In the genomic region with DNA sequence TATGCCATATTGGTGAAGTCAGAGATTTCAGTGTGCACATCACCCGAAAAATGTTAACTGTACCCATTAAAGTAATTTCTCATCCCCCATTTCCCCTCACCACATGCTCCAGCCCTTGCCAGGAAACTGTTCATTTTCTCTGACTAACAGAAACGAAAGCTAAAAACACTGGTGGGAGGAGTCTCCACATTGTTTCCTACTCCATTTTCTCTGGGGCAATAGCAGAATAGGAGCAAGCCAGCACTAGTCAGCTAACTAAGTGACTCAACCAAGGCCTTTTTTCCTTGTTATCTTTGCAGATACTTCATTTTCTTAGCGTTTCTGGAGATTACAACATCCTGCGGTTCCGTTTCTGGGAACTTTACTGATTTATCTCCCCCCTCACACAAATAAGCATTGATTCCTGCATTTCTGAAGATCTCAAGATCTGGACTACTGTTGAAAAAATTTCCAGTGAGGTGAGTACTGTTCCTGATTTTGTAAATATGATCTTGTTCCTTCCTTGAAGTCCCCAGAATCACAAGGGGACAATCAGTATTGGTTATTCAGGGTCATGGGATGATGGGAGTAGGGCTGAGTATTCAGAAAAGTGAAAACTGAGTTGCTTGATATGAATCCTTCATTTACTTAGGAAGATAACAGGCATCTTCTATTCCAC, we compare ENCODE assay signal across 8 cellular contexts. TPM values are rescaled to one million over a fixed set of nuclear protein-coding genes. Genes with fewer than 3 reads are reported as not detected.
DNase-seq lines count a peak whose midpoint lies in the region; ATAC-seq and TF ChIP-seq lines count a peak whose summit lies in the region.

TSS of gene IFI16 (plus strand) at position 204 of the 658 bp plus-strand sequence. CDS start 4,774 bp downstream, outside the sequence.

- no peaks in the 10 kb centered on the region for H3K9me3 ChIP-seq in Caco-2

- ATAC-seq in GM21576 (IDR thresholded peaks at IDR 0.05; ENCODE audit: unreplicated experiment): peak; percentile 49

- peak within 1 kb of the TSS; percentile 95 for H3K4me3 Mint-ChIP-seq in stimulated activated naive CD8-positive, alpha-beta T cell treated with anti-CD3 and anti-CD28 coated beads, Interleukin-15, Interleukin-2, amounts not matched to agents 100 ng/mL and 50 ng/mL, for 24 hours
- H3K4me3 Mint-ChIP-seq in Caco-2 (ENCODE audit: unreplicated experiment): no peak within 1 kb of the TSS

- TF ChIP-seq CTCF in WI38 (IDR thresholded peaks at IDR 0.05; ENCODE audit: low read depth, low read length) (no peak), dorsolateral prefrontal cortex (IDR thresholded peaks at IDR 0.05 in 54 of 56, conservative IDR thresholded peaks at IDR 0.05 in 2 of 56; ENCODE audit: low read depth in 1 of 56, partially characterized antibody in 56 of 56) (peak in 1 of 56 donors; percentile 15), Caco-2 (IDR thresholded peaks at IDR 0.05; ENCODE audit: insufficient read depth in 1 of 2, low read depth in 1 of 2, low read length in 1 of 2, severe bottlenecking in 1 of 2, unreplicated experiment in 1 of 2) (no peak)

- CTCF ChIA-PET in Caco-2 (lab: Charles Lee): no interaction called here

- no TSS peak for BruUV-seq in Caco-2 (replicated peaks; lab: Mats Ljungman, UMichigan)

- peaks cover 72% of the 10 kb centered on the region for H3K4me1 Mint-ChIP-seq in stimulated activated naive CD8-positive, alpha-beta T cell treated with anti-CD3 and anti-CD28 coated beads, Interleukin-15, Interleukin-2, amounts not matched to agents 100 ng/mL and 50 ng/mL, for 24 hours (ENCODE audit: low read depth)
- H3K4me1 Mint-ChIP-seq in Caco-2 (ENCODE audit: low read depth, unreplicated experiment): no peaks in the 10 kb centered on the region

- H3K36me3 ChIP-seq in Caco-2 (ENCODE audit: control insufficient read depth, insufficient read depth, low read length): no peaks in the 10 kb centered on the region

- H3K4me1 ChIP-seq in Caco-2: no peaks in the 10 kb centered on the region

- POLR2A ChIA-PET in Caco-2 (lab: Charles Lee): no interaction called here

- H3K27ac ChIP-seq in dorsolateral prefrontal cortex: peak within 1 kb of the TSS; percentile 18 to 93 (median 82)

- H3K4me3 ChIP-seq in WI38 (ENCODE audit: low read depth, low read length) (peak within 1 kb of the TSS; percentile 75), dorsolateral prefrontal cortex (peak within 1 kb of the TSS; percentile 24 to 69 (median 55)), Caco-2 (ENCODE audit: low read depth, low read length) (no peak within 1 kb of the TSS)

- intact Hi-C loops in dorsolateral prefrontal cortex (cut with DNase I): loop anchor here in 1 of 2 donors (10.0 kb wide), 1 partner anchor 1045 kb away; no protein-coding TSS in a partner anchor
- intact Hi-C loops in Caco-2 (cut with micrococcal nuclease; ENCODE audit: unreplicated experiment): no loop called here

- peaks cover 66% of the 10 kb centered on the region for H3K36me3 Mint-ChIP-seq in stimulated activated naive CD8-positive, alpha-beta T cell treated with anti-CD3 and anti-CD28 coated beads, Interleukin-15, Interleukin-2, amounts not matched to agents 100 ng/mL and 50 ng/mL, for 24 hours (ENCODE audit: low read depth)
- no peaks in the 10 kb centered on the region for H3K36me3 Mint-ChIP-seq in Caco-2 (ENCODE audit: insufficient read depth, unreplicated experiment)

- DNase-seq in GM04503 (ENCODE audit: low read depth) (peak; percentile 87), Kasumi-1 (lab: John Stamatoyannopoulos, UW) (peak; percentile 95 to 96), dorsolateral prefrontal cortex (no peak), mesenteric fat pad (ENCODE audit: low spot score) (no peak), Caco-2 (no peak)

- no peaks in the 10 kb centered on the region for H3K27me3 ChIP-seq in dorsolateral prefrontal cortex
- H3K27me3 ChIP-seq in Caco-2 (replicated peaks; ENCODE audit: control insufficient read depth, insufficient read depth, low read length): no peaks in the 10 kb centered on the region

- peak within 1 kb of the TSS; percentile 98 for H3K27ac Mint-ChIP-seq in stimulated activated naive CD8-positive, alpha-beta T cell treated with anti-CD3 and anti-CD28 coated beads, Interleukin-15, Interleukin-2, amounts not matched to agents 100 ng/mL and 50 ng/mL, for 24 hours
- no peak within 1 kb of the TSS for H3K27ac Mint-ChIP-seq in Caco-2 (ENCODE audit: unreplicated experiment)

- H3K9me3 Mint-ChIP-seq in stimulated activated naive CD8-positive, alpha-beta T cell treated with anti-CD3 and anti-CD28 coated beads, Interleukin-15, Interleukin-2, amounts not matched to agents 100 ng/mL and 50 ng/mL, for 24 hours: no peaks in the 10 kb centered on the region
- no peaks in the 10 kb centered on the region for H3K9me3 Mint-ChIP-seq in Caco-2 (ENCODE audit: unreplicated experiment)

- H3K27me3 Mint-ChIP-seq in stimulated activated naive CD8-positive, alpha-beta T cell treated with anti-CD3 and anti-CD28 coated beads, Interleukin-15, Interleukin-2, amounts not matched to agents 100 ng/mL and 50 ng/mL, for 24 hours: no peaks in the 10 kb centered on the region
- peaks cover 3% of the 10 kb centered on the region for H3K27me3 Mint-ChIP-seq in Caco-2 (ENCODE audit: insufficient read depth, unreplicated experiment)

RNA-seq across cellular contexts. Expression of gene IFI16, which starts in this region (rescaled TPM):
- 10 to 100 TPM in 119 of 120 experiments, 1 to 10 TPM in 1; 9.8 to 75.4 (median 24.4) TPM for total RNA-seq in dorsolateral prefrontal cortex
- total RNA-seq in mesenteric fat pad: 128 TPM
- 0.19 TPM in 1 of 2 replicates, not detected in the other for total RNA-seq in Caco-2 (2022)

Comparison
In these comparisons a context has a peak if more than half of its experiments do, and no peak if none do; other contexts are left out.
1. DNase-seq: peak in GM04503 (single experiment) and Kasumi-1 (2 of 2); none in dorsolateral prefrontal cortex (0 of 10), mesenteric fat pad (single experiment) and Caco-2 (0 of 2).